In the genomic region with DNA sequence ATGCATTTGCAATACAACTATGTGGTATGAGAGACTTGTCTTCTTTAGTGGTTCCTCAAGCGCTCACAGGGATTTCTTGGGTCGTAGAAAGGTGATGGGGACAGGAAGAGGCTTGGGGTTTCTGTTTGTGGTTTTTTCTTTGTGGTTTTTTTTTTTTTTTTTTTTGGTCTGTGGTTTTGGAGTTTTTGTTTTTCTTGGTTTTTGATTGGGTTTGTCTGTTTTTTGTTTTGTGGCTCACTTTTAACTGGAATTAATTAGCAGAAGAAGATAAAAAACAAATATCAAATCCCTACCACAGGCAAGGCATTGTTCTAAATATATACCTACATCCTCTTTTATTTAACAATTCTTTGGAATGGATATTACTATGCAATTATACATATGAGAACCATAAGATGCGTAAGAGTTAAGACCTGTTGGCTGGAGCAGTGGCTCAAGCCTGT, we compare ENCODE assay signal across 9 cellular contexts. TPM values are rescaled to one million over a fixed set of nuclear protein-coding genes. Genes with fewer than 3 reads are reported as not detected.
DNase-seq lines count a peak whose midpoint lies in the region; ATAC-seq and TF ChIP-seq lines count a peak whose summit lies in the region.
"Had no signal": no experiment of that assay in that cellular context is flagged by ENCODE, and none has a peak within 500 bp of the region (broad histone marks: within the 10 kb centered on the region; RNA-seq: fewer than 3 reads in every experiment).

No MANE protein-coding gene starts in this region.

- no peak for TF ChIP-seq EP300 in SK-N-SH (IDR thresholded peaks at IDR 0.05; ENCODE audit: borderline replicate concordance in 1 of 2, low read depth in 1 of 2, low read length in 1 of 2)

- no peaks in the 10 kb centered on the region for H3K9me2 ChIP-seq in SK-N-SH

- H3K79me2 ChIP-seq in SK-N-SH (ENCODE audit: insufficient read depth) = peaks cover 65% of the 10 kb centered on the region

- H2AFZ ChIP-seq in SK-N-SH (ENCODE audit: low read depth) = no peak overlapping the region

- TF ChIP-seq CTCF in SK-N-SH (IDR thresholded peaks at IDR 0.05) (no peak), heart left ventricle (IDR thresholded peaks at IDR 0.05) (no peak)

- H3K36me3 Mint-ChIP-seq in CD4-positive, CD25-positive, alpha-beta regulatory T cell = peaks cover 3% of the 10 kb centered on the region

- no peak overlapping the region for H3K4me2 ChIP-seq in SK-N-SH

- peak overlapping the region; percentile 48 for H3K4me3 ChIP-seq in CD4-positive, CD25-positive, alpha-beta regulatory T cell (ENCODE audit: low read depth, low read length)
- no peak overlapping the region for H3K4me3 ChIP-seq in SK-N-SH (ENCODE audit: low read depth in 2 of 2, low read length in 1 of 2)
- no peak overlapping the region for H3K4me3 ChIP-seq in heart left ventricle
- no peak overlapping the region for H3K4me3 ChIP-seq in right cardiac atrium (ENCODE audit: low read length)

- CTCF ChIA-PET in SK-N-SH (lab: Yijun Ruan, JAX) = interaction anchor here (0.9 kb wide), 1 partner anchor 73 kb away, joined by 3 read pairs; no protein-coding TSS in a partner anchor

- ATAC-seq in CD4-positive, CD25-positive, alpha-beta regulatory T cell (ENCODE audit: low read depth in 2 of 2) = peak; percentile 60 to 65
- ATAC-seq in GM21717 (IDR thresholded peaks at IDR 0.05; ENCODE audit: unreplicated experiment) (peak; percentile 73), heart left ventricle (no peak), right cardiac atrium (no peak), GM19328 (IDR thresholded peaks at IDR 0.05; ENCODE audit: unreplicated experiment) (no peak)

- H3K4me1 ChIP-seq in CD4-positive, CD25-positive, alpha-beta regulatory T cell (ENCODE audit: control insufficient read depth, insufficient read depth, low read length, poor library complexity, severe bottlenecking) = peaks cover 25% of the 10 kb centered on the region
- H3K4me1 ChIP-seq in SK-N-SH (ENCODE audit: control insufficient read depth in 1 of 2, insufficient read depth in 2 of 2, low read depth in 1 of 2, low read length in 1 of 2) (peaks cover 0 to 5% of the 10 kb centered on the region in 2 experiments; a peak in 1 of 4 replicates), heart left ventricle (peaks cover 0 to 17% (median 2%) of the 10 kb centered on the region in 12 donors), right cardiac atrium (ENCODE audit: control insufficient read depth, insufficient read depth, low read length) (no peaks in the 10 kb centered on the region)

- H3F3A ChIP-seq in SK-N-SH (replicated peaks; ENCODE audit: insufficient read depth) = peaks cover 8% of the 10 kb centered on the region

- H3K9me3 Mint-ChIP-seq in CD4-positive, CD25-positive, alpha-beta regulatory T cell = peaks cover 1 to 8% (median 3%) of the 10 kb centered on the region in 7 donors

- no peak for TF ChIP-seq POLR2A in heart left ventricle (IDR thresholded peaks at IDR 0.05)

- H4K20me1 ChIP-seq in SK-N-SH (ENCODE audit: insufficient read depth) = peaks cover 25% of the 10 kb centered on the region

- peaks cover 4 to 5% of the 10 kb centered on the region in 2 experiments for H3K9me3 ChIP-seq in CD4-positive, CD25-positive, alpha-beta regulatory T cell (ENCODE audit: control insufficient read depth in 2 of 2, low read length in 2 of 2)
- H3K9me3 ChIP-seq in SK-N-SH (no peaks in the 10 kb centered on the region), heart left ventricle (peaks cover 0 to 7% (median 0%) of the 10 kb centered on the region in 12 donors), right cardiac atrium (ENCODE audit: control insufficient read depth, low read length) (no peaks in the 10 kb centered on the region)

- POLR2A ChIA-PET in SK-N-SH (lab: Yijun Ruan, JAX) = interaction anchor here (0.6 kb wide), 1 partner anchor 1045 kb away, joined by 3 read pairs; no protein-coding TSS in a partner anchor

- no peak overlapping the region for H3K27ac ChIP-seq in CD4-positive, CD25-positive, alpha-beta regulatory T cell (ENCODE audit: insufficient read depth, low read length, poor library complexity, severe bottlenecking)
- H3K27ac ChIP-seq in SK-N-SH (ENCODE audit: low read depth in 2 of 2, low read length in 1 of 2) (no peak overlapping the region), heart left ventricle (no peak overlapping the region), right cardiac atrium (ENCODE audit: low read length) (no peak overlapping the region)

- peak overlapping the region; percentile 66 to 83 (median 83) for H3K27ac Mint-ChIP-seq in CD4-positive, CD25-positive, alpha-beta regulatory T cell

- no peak overlapping the region for H3K9ac ChIP-seq in SK-N-SH

- WGBS in SK-N-SH (ENCODE audit: low lambda C conversion rate) = 71% methylated on average over 3 of the region's 3 CpGs
- 69 to 75% (median 73%) methylated on average over 3 of the region's 3 CpGs for WGBS in heart left ventricle, 4 donors
- 75% methylated on average over 3 of the region's 3 CpGs for WGBS in right cardiac atrium

- peaks cover 64% of the 10 kb centered on the region for H3K27me3 Mint-ChIP-seq in CD4-positive, CD25-positive, alpha-beta regulatory T cell

- peak overlapping the region; percentile 81 to 96 (median 86) for H3K4me3 Mint-ChIP-seq in CD4-positive, CD25-positive, alpha-beta regulatory T cell

- peak in 2 of 3 donors; percentile 58 to 79 for DNase-seq in CD4-positive, CD25-positive, alpha-beta regulatory T cell
- DNase-seq in SK-N-SH (peak; percentile 10), fibroblast of gingiva (ENCODE audit: low read depth) (peak; percentile 44), heart left ventricle (no peak), NCI-H446 treated with DMSO at 0.1 percent for 48 hours (lab: John Stamatoyannopoulos, UW) (no peak), right cardiac atrium (no peak)
- DNase-seq: posterior cingulate gyrus had no signal

- peaks cover 12 to 31% (median 22%) of the 10 kb centered on the region in 4 donors for H3K4me1 Mint-ChIP-seq in CD4-positive, CD25-positive, alpha-beta regulatory T cell

- peaks cover 33% of the 10 kb centered on the region for H3K27me3 ChIP-seq in CD4-positive, CD25-positive, alpha-beta regulatory T cell (ENCODE audit: control insufficient read depth, insufficient read depth, low read length)
- H3K27me3 ChIP-seq in SK-N-SH (ENCODE audit: insufficient read depth) (no peaks in the 10 kb centered on the region), heart left ventricle (peaks cover 0 to 49% (median 0%) of the 10 kb centered on the region in 9 donors), right cardiac atrium (ENCODE audit: control insufficient read depth, insufficient read depth) (no peaks in the 10 kb centered on the region)

- no peak for TF ChIP-seq RAD21 in SK-N-SH (IDR thresholded peaks at IDR 0.05; ENCODE audit: low read length)

- intact Hi-C loops in heart left ventricle (cut with DNase I) (loop anchor here in 1 of 10 donors (10.0 kb wide), 1 partner anchor 59 kb away; no protein-coding TSS in a partner anchor), right cardiac atrium (cut with DNase I) (no loop called here)

- H3K36me3 ChIP-seq in CD4-positive, CD25-positive, alpha-beta regulatory T cell (ENCODE audit: control insufficient read depth, insufficient read depth, low read length) = no peaks in the 10 kb centered on the region
- H3K36me3 ChIP-seq in SK-N-SH (replicated peaks in 1 of 2; ENCODE audit: control insufficient read depth in 1 of 2, insufficient read depth in 2 of 2, low read length in 1 of 2) (peaks cover 0 to 3% of the 10 kb centered on the region in 2 experiments), heart left ventricle (no peaks in the 10 kb centered on the region)

TF ChIP-seq in SK-N-SH, 30 proteins besides CTCF, POLR2A, EP300 and RAD21 (continues in another document):
- TF ChIP-seq, protein P1, sequence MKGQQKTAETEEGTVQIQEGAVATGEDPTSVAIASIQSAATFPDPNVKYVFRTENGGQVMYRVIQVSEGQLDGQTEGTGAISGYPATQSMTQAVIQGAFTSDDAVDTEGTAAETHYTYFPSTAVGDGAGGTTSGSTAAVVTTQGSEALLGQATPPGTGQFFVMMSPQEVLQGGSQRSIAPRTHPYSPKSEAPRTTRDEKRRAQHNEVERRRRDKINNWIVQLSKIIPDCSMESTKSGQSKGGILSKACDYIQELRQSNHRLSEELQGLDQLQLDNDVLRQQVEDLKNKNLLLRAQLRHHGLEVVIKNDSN (IDR thresholded peaks at IDR 0.05; ENCODE audit: borderline replicate concordance, low read depth) = no peak
- TF ChIP-seq CHD2 (IDR thresholded peaks at IDR 0.05; ENCODE audit: low read length, partially characterized antibody) = no peak
- no peak for TF ChIP-seq RFX5 (IDR thresholded peaks at IDR 0.05; ENCODE audit: low read length)
- no peak for TF ChIP-seq TAF1 (IDR thresholded peaks at IDR 0.05; ENCODE audit: borderline replicate concordance, low read depth, low read length)
- no peak for TF ChIP-seq RCOR1 (IDR thresholded peaks at IDR 0.05; ENCODE audit: low read length)
- TF ChIP-seq, protein P2, sequence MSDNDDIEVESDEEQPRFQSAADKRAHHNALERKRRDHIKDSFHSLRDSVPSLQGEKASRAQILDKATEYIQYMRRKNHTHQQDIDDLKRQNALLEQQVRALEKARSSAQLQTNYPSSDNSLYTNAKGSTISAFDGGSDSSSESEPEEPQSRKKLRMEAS (IDR thresholded peaks at IDR 0.05; ENCODE audit: low read depth) = no peak
- no peak for TF ChIP-seq MEF2A (IDR thresholded peaks at IDR 0.05; ENCODE audit: borderline replicate concordance, low read depth)
- TF ChIP-seq RXRA (IDR thresholded peaks at IDR 0.05; ENCODE audit: borderline replicate concordance, low read depth) = peak; percentile 65; the same call in 1 of the 2 replicates
- TF ChIP-seq, protein P3, sequence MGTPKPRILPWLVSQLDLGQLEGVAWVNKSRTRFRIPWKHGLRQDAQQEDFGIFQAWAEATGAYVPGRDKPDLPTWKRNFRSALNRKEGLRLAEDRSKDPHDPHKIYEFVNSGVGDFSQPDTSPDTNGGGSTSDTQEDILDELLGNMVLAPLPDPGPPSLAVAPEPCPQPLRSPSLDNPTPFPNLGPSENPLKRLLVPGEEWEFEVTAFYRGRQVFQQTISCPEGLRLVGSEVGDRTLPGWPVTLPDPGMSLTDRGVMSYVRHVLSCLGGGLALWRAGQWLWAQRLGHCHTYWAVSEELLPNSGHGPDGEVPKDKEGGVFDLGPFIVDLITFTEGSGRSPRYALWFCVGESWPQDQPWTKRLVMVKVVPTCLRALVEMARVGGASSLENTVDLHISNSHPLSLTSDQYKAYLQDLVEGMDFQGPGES (IDR thresholded peaks at IDR 0.05; ENCODE audit: low read depth, low read length) = no peak

RNA-seq across cellular contexts. Expression of a gene that starts 5.5 kb away (rescaled TPM):
- 2.7 TPM for total RNA-seq in CD4-positive, CD25-positive, alpha-beta regulatory T cell
- under 1 TPM in 3 of 4 donors, not detected in 1; 0.02 to 0.42 (median 0.14) TPM for polyA plus RNA-seq in CD4-positive, CD25-positive, alpha-beta regulatory T cell
- 5.8 and 5.9 TPM in 2 replicates for polyA plus RNA-seq in SK-N-SH (2012; rRNA removed)
- polyA plus RNA-seq in SK-N-SH (2012; cell fraction: cytosol; rRNA removed) = 3.4 and 4.5 TPM in 2 replicates
- 17.0 and 28.9 TPM in 2 replicates for polyA plus RNA-seq in SK-N-SH (2012; cell fraction: nucleus; rRNA removed)
- total RNA-seq in heart left ventricle = 10 to 100 TPM; 13.7 to 34.9 (median 23.0) TPM
- polyA plus RNA-seq in heart left ventricle = 1 to 10 TPM; 5.1 to 5.3 TPM
- total RNA-seq in right cardiac atrium = 10 to 100 TPM; 18.7 to 21.1 (median 19.0) TPM
- polyA plus RNA-seq in right cardiac atrium = 5.7 TPM

Comparison
In these comparisons a context has a peak if more than half of its experiments do, and no peak if none do; other contexts are left out.
1. ATAC-seq: peak in CD4-positive, CD25-positive, alpha-beta regulatory T cell (2 of 2) and GM21717 (single experiment); none in heart left ventricle (0 of 4), right cardiac atrium (0 of 2) and GM19328 (single experiment).
2. DNase-seq: peak in CD4-positive, CD25-positive, alpha-beta regulatory T cell (2 of 3), SK-N-SH (single experiment) and fibroblast of gingiva (single experiment); none in heart left ventricle (0 of 5), NCI-H446 treated with DMSO at 0.1 percent for 48 hours (single experiment) and right cardiac atrium (0 of 3).